Comparison of ENCODE assay signal across 1 cellular context in genomic region chr5:177086918-177087706, GRCh38.
TF ChIP-seq lines count a peak whose summit lies in the region.

No MANE protein-coding gene starts in this region.

TF ChIP-seq in HepG2, 621 proteins besides CTCF, POLR2A, EP300 and RAD21 (continued from another document and continues in another):
- TF ChIP-seq TFE3 (CRISPR knock-in tag; IDR thresholded peaks at IDR 0.05) (peak; percentile 90), NFYC (CRISPR knock-in tag; IDR thresholded peaks at IDR 0.05) (no peak), ZBTB4 (CRISPR knock-in tag; IDR thresholded peaks at IDR 0.05; ENCODE audit: borderline replicate concordance) (peak; percentile 89; the same call in 1 of the 2 replicates), ZNF407 (CRISPR knock-in tag; IDR thresholded peaks at IDR 0.05; ENCODE audit: not compliant biosample characterization) (peak; percentile 16), RBFOX2 (IDR thresholded peaks at IDR 0.05; ENCODE audit: low read depth, low read length) (peak; percentile 97), HOXA3 (CRISPR knock-in tag; IDR thresholded peaks at IDR 0.05) (peak; percentile 78; the same call in 1 of the 2 replicates), TP53 (CRISPR knock-in tag; conservative IDR thresholded peaks at IDR 0.05) (peak; percentile 71; the same call in 1 of the 2 replicates), GATAD1 (CRISPR knock-in tag; IDR thresholded peaks at IDR 0.05) (no peak; the same call in 1 of the 2 replicates), KLF15 (CRISPR knock-in tag; IDR thresholded peaks at IDR 0.05; ENCODE audit: borderline replicate concordance) (peak; percentile 80; the same call in 1 of the 2 replicates), KAT8 (CRISPR knock-in tag; IDR thresholded peaks at IDR 0.05) (peak; percentile 53; the same call in 1 of the 2 replicates), ZNF597 (CRISPR knock-in tag; IDR thresholded peaks at IDR 0.05) (no peak), MAFK (conservative IDR thresholded peaks at IDR 0.05 in 1 of 2, IDR thresholded peaks at IDR 0.05 in 1 of 2; ENCODE audit: low read length in 2 of 2) (no peak), TBX3 (IDR thresholded peaks at IDR 0.05; ENCODE audit: borderline replicate concordance) (peak; percentile 59; the same call in 1 of the 2 replicates), XRCC5 (optimal IDR thresholded peaks at IDR 0.05; ENCODE audit: low read length) (peak; percentile 81), PITX1 (CRISPR knock-in tag; IDR thresholded peaks at IDR 0.05) (peak; percentile 72; the same call in 1 of the 2 replicates), ZEB1 (IDR thresholded peaks at IDR 0.05; ENCODE audit: insufficient replicate concordance, low read depth) (peak; percentile 9), ZNF264 (CRISPR knock-in tag; IDR thresholded peaks at IDR 0.05) (peak; percentile 22; the same call in 1 of the 2 replicates), ZNF484 (CRISPR knock-in tag; IDR thresholded peaks at IDR 0.05; ENCODE audit: borderline replicate concordance, low read depth) (no peak), FOXJ3 (CRISPR knock-in tag; IDR thresholded peaks at IDR 0.05; ENCODE audit: borderline replicate concordance) (no peak), BATF2 (CRISPR knock-in tag; IDR thresholded peaks at IDR 0.05) (no peak; the same call in 1 of the 2 replicates), ZNF335 (CRISPR knock-in tag; IDR thresholded peaks at IDR 0.05) (peak; percentile 55; the same call in 1 of the 2 replicates), ZNF317 (CRISPR knock-in tag; IDR thresholded peaks at IDR 0.05) (no peak; the same call in 1 of the 2 replicates), KLF16 (CRISPR knock-in tag; IDR thresholded peaks at IDR 0.05) (peak; percentile 47 to 94; a peak in 2 of 4 replicates), ETV5 (CRISPR knock-in tag; IDR thresholded peaks at IDR 0.05; ENCODE audit: borderline replicate concordance) (peak; percentile 71; the same call in 1 of the 2 replicates), ZBTB40 (IDR thresholded peaks at IDR 0.05) (no peak), ZBTB40 (CRISPR knock-in tag; IDR thresholded peaks at IDR 0.05) (peak; percentile 65; the same call in 1 of the 2 replicates)
